20 cellular contexts compared by ENCODE assay signal in genomic region chr10:90849956-90850749, GRCh38. TPM values are rescaled to one million over a fixed set of nuclear protein-coding genes. Genes with fewer than 3 reads are reported as not detected.
DNase-seq lines count a peak whose midpoint lies in the region; ATAC-seq and FAIRE-seq lines count a peak whose summit lies in the region.
"Had no signal": no experiment of that assay in that cellular context is flagged by ENCODE, and none has a peak within 500 bp of the region (broad histone marks: within the 10 kb centered on the region; RNA-seq: fewer than 3 reads in every experiment).

No MANE protein-coding gene starts in this region.

- ATAC-seq in activated CD8-positive, alpha-beta memory T cell treated with anti-CD3 and anti-CD28 coated beads, Interleukin-2, amount 10 ng/mL, durations not matched to agents 7 days and 5 days = peak; percentile 39
- ATAC-seq in left cardiac atrium (no peak), GM21576 (IDR thresholded peaks at IDR 0.05; ENCODE audit: unreplicated experiment) (no peak)

- intact Hi-C loops in left cardiac atrium (cut with DNase I) = no loop called here

- peaks cover 2 to 6% of the 10 kb centered on the region in 2 donors for H3K27me3 ChIP-seq in small intestine (ENCODE audit: control insufficient read depth in 2 of 2, insufficient read depth in 2 of 2, low read length in 2 of 2)

- H3K4me3 Mint-ChIP-seq in activated CD8-positive, alpha-beta memory T cell treated with anti-CD3 and anti-CD28 coated beads, Interleukin-2, amount 10 ng/mL, durations not matched to agents 7 days and 5 days = no peak overlapping the region
- H3K4me3 Mint-ChIP-seq: CD14-positive monocyte; IgD-negative memory B cell; stimulated activated naive CD8-positive, alpha-beta T cell treated with anti-CD3 and anti-CD28 coated beads, Interleukin-15, Interleukin-2, amounts not matched to agents 100 ng/mL and 50 ng/mL, for 24 hours had no signal

- no peak overlapping the region for H3K4me3 ChIP-seq in small intestine (ENCODE audit: low read depth in 1 of 2, low read length in 2 of 2)
- H3K4me3 ChIP-seq: right atrium auricular region had no signal

- 61 to 81% (median 64%) methylated on average over 1 of the region's 1 CpG for WGBS in small intestine, 3 donors

- peak overlapping the region; percentile 92 for H3K27ac ChIP-seq in epithelial cell of prostate
- no peak overlapping the region for H3K27ac ChIP-seq in small intestine (ENCODE audit: low read depth in 1 of 2, low read length in 1 of 2)
- H3K27ac ChIP-seq: right atrium auricular region had no signal

- peaks cover 17% of the 10 kb centered on the region for H3K4me1 Mint-ChIP-seq in activated CD8-positive, alpha-beta memory T cell treated with anti-CD3 and anti-CD28 coated beads, Interleukin-2, amount 10 ng/mL, durations not matched to agents 7 days and 5 days

- peaks cover 16% of the 10 kb centered on the region for H3K36me3 Mint-ChIP-seq in activated CD8-positive, alpha-beta memory T cell treated with anti-CD3 and anti-CD28 coated beads, Interleukin-2, amount 10 ng/mL, durations not matched to agents 7 days and 5 days
- H3K36me3 Mint-ChIP-seq: IgD-negative memory B cell had no signal

- no peaks in the 10 kb centered on the region for H3K9me3 ChIP-seq in small intestine (ENCODE audit: control insufficient read depth, low read depth)

- H3K4me1 ChIP-seq in small intestine (ENCODE audit: control insufficient read depth in 2 of 2, insufficient read depth in 1 of 2, low read depth in 1 of 2, low read length in 1 of 2) = no peaks in the 10 kb centered on the region
- H3K4me1 ChIP-seq: right atrium auricular region had no signal

- DNase-seq in activated CD8-positive, alpha-beta memory T cell treated with anti-CD3 and anti-CD28 coated beads, Interleukin-2, amount 10 ng/mL, durations not matched to agents 7 days and 5 days = no peak
- DNase-seq in activated CD8-positive, alpha-beta memory T cell treated with anti-CD3 and anti-CD28 coated beads for 24 hours = no peak
- DNase-seq in RCC 7860 (ENCODE audit: low spot score) (no peak), epithelial cell of prostate (ENCODE audit: low read depth, low spot score) (no peak), small intestine (no peak), left cardiac atrium (no peak), SK-N-DZ (ENCODE audit: low spot score) (no peak)
- DNase-seq: activated CD4-positive, CD25-positive, alpha-beta regulatory T cell treated with anti-CD3 and anti-CD28 coated beads, Interleukin-2, amount 50 U/mL, for 72 hours; activated CD8-positive, alpha-beta memory T cell treated with anti-CD3 and anti-CD28 coated beads, Interleukin-2, amount 50 U/mL, for 4 hours; activated naive CD4-positive, alpha-beta T cell treated with Interleukin-2 at 50 U/mL for 16 hours; NCI-H2029 treated with DMSO at 0.1 percent for 48 hours; NCI-H526; occipital lobe; trophoblast cell had no signal

- peak; percentile 8 for FAIRE-seq in RCC 7860 (lab: Jason Lieb, UNC)
- FAIRE-seq in small intestine (lab: Jason Lieb, UNC) = peak; percentile 44

- H3K27ac Mint-ChIP-seq in activated CD8-positive, alpha-beta memory T cell treated with anti-CD3 and anti-CD28 coated beads, Interleukin-2, amount 10 ng/mL, durations not matched to agents 7 days and 5 days = no peak overlapping the region
- H3K27ac Mint-ChIP-seq: CD14-positive monocyte; IgD-negative memory B cell; stimulated activated naive CD8-positive, alpha-beta T cell treated with anti-CD3 and anti-CD28 coated beads, Interleukin-15, Interleukin-2, amounts not matched to agents 100 ng/mL and 50 ng/mL, for 24 hours had no signal

- H3K36me3 ChIP-seq in small intestine (ENCODE audit: control insufficient read depth in 2 of 2, insufficient read depth in 2 of 2, low read length in 2 of 2) = no peaks in the 10 kb centered on the region
- H3K36me3 ChIP-seq: right atrium auricular region had no signal

- H3K27me3 Mint-ChIP-seq in activated CD8-positive, alpha-beta memory T cell treated with anti-CD3 and anti-CD28 coated beads, Interleukin-2, amount 10 ng/mL, durations not matched to agents 7 days and 5 days = peaks cover 43% of the 10 kb centered on the region

- peaks cover 8% of the 10 kb centered on the region for H3K9me3 Mint-ChIP-seq in activated CD8-positive, alpha-beta memory T cell treated with anti-CD3 and anti-CD28 coated beads, Interleukin-2, amount 10 ng/mL, durations not matched to agents 7 days and 5 days (ENCODE audit: low read depth)

- CTCF ChIA-PET in activated CD8-positive, alpha-beta memory T cell treated with anti-CD3 and anti-CD28 coated beads, Interleukin-2, amount 10 ng/mL, durations not matched to agents 7 days and 5 days (lab: Charles Lee) = no interaction called here

RNA-seq across cellular contexts. Expression of gene HTR7, which starts 7.7 kb away (rescaled TPM):
- total RNA-seq in activated CD8-positive, alpha-beta memory T cell treated with anti-CD3 and anti-CD28 coated beads, Interleukin-2, amount 10 ng/mL, durations not matched to agents 7 days and 5 days = not detected
- under 1 TPM in 1 of 3 donors, not detected in 2; 0.70 TPM for polyA plus RNA-seq in small intestine
- under 1 TPM; 0.31 to 0.32 TPM for total RNA-seq in left cardiac atrium
- 0.26 and 0.62 TPM in 2 replicates for polyA plus RNA-seq in SK-N-DZ (2014; cell fraction: cytosol; rRNA removed)
- polyA plus RNA-seq in SK-N-DZ (2014; cell fraction: nucleus; rRNA removed) = 0.11 TPM in 1 of 2 replicates, not detected in the other
- total RNA-seq: A673 had no signal
- polyA plus RNA-seq: IgD-negative memory B cell had no signal

RNA-seq across cellular contexts. Expression of gene RPP30, which starts 21.6 kb away (rescaled TPM):
- total RNA-seq in activated CD8-positive, alpha-beta memory T cell treated with anti-CD3 and anti-CD28 coated beads, Interleukin-2, amount 10 ng/mL, durations not matched to agents 7 days and 5 days = 10 to 100 TPM; 43.0 to 48.8 TPM
- polyA plus RNA-seq in small intestine = 10 to 100 TPM; 18.4 to 26.6 (median 21.7) TPM
- total RNA-seq in left cardiac atrium = 10 to 100 TPM; 32.8 to 33.3 TPM
- 87.9 and 96.2 TPM in 2 replicates for polyA plus RNA-seq in SK-N-DZ (2014; cell fraction: cytosol; rRNA removed)
- polyA plus RNA-seq in SK-N-DZ (2014; cell fraction: nucleus; rRNA removed) = 89.0 and 92.9 TPM in 2 replicates
